Comparison of ENCODE assay signal across 20 cellular contexts in the genomic region with DNA sequence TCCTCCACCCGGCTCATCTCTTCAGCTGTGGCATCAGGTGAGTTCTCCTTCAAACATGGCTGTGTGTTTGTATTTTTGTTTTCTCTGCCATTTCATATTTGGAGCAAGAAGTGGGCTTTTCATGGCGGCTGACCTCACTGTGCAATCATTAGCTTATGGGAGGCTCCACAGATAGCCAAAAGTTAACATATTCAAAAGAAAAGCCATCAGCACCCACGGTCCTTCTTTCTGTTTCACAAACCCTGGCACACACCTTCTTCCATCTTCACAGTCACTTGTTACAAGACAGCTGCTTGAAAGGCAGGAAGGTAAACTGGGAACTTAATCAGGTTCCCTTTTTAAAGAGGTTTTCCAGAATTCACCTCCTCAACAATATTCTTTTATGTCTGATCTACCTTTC.
DNase-seq lines count a peak whose midpoint lies in the region; ATAC-seq lines count a peak whose summit lies in the region.
"Had no signal": no experiment of that assay in that cellular context is flagged by ENCODE, and none has a peak within 500 bp of the region (broad histone marks: within the 10 kb centered on the region; RNA-seq: fewer than 3 reads in every experiment).

No MANE protein-coding gene starts in this region.

- no peaks in the 10 kb centered on the region for H3K36me3 ChIP-seq in mesendoderm (ENCODE audit: control insufficient read depth, insufficient read depth, low read length)

- H3K9me3 Mint-ChIP-seq in stimulated activated effector memory CD8-positive, alpha-beta T cell treated with anti-CD3 and anti-CD28 coated beads, Interleukin-12 subunit alpha, Interleukin-12 subunit beta, amount 100 ng/mL, for 72 hours, result no peaks in the 10 kb centered on the region
- H3K9me3 Mint-ChIP-seq: CD14-positive monocyte had no signal

- no peak overlapping the region for H2BK15ac ChIP-seq in mesendoderm (replicated peaks; ENCODE audit: low read depth)

- H2AK5ac ChIP-seq in mesendoderm (ENCODE audit: low read length), result no peak overlapping the region

- peak; percentile 35 for DNase-seq in activated CD8-positive, alpha-beta memory T cell treated with anti-CD3 and anti-CD28 coated beads for 24 hours
- DNase-seq in activated CD8-positive, alpha-beta memory T cell treated with anti-CD3 and anti-CD28 coated beads, Interleukin-2, amount 50 U/mL, for 48 hours, result no peak
- no peak for DNase-seq in stimulated activated effector memory CD8-positive, alpha-beta T cell treated with anti-CD3 and anti-CD28 coated beads, Interleukin-12 subunit alpha, Interleukin-12 subunit beta, amount 100 ng/mL, for 72 hours (ENCODE audit: low spot score in 2 of 2)
- DNase-seq in mesendoderm, result no peak
- DNase-seq in GM19240 (ENCODE audit: insufficient read length, low spot score), result no peak
- no peak for DNase-seq in C1 segment of cervical spinal cord (lab: John Stamatoyannopoulos, UW)
- DNase-seq: EL, GF-D8, KG1, NCI-H1092, NCI-H1436 treated with DMSO at 0.1 percent for 48 hours, NCI-H1930, NCI-H2227 treated with DMSO at 0.1 percent for 48 hours, NCI-H510A, SIG-M5 had no signal

- no peak overlapping the region for H2BK120ac ChIP-seq in mesendoderm (ENCODE audit: low read depth, low read length)

- H3K4me2 ChIP-seq in mesendoderm (ENCODE audit: low read length), result no peak overlapping the region
- H3K4me2 ChIP-seq: SK-N-SH had no signal

- H3K56ac ChIP-seq in mesendoderm (ENCODE audit: low read length), result no peak overlapping the region

- no peak overlapping the region for H4K5ac ChIP-seq in mesendoderm (ENCODE audit: low read length)

- H3K79me1 ChIP-seq in mesendoderm (ENCODE audit: low read length), result no peaks in the 10 kb centered on the region

- H3K27ac ChIP-seq in mesendoderm (ENCODE audit: low read depth, low read length), result no peak overlapping the region
- H3K27ac ChIP-seq: RWPE1 had no signal

- H3K4me3 ChIP-seq in mesendoderm (ENCODE audit: low read length), result no peak overlapping the region

- H3K23ac ChIP-seq in mesendoderm (ENCODE audit: low read length), result no peak overlapping the region

- no peaks in the 10 kb centered on the region for H3K36me3 Mint-ChIP-seq in stimulated activated effector memory CD8-positive, alpha-beta T cell treated with anti-CD3 and anti-CD28 coated beads, Interleukin-12 subunit alpha, Interleukin-12 subunit beta, amount 100 ng/mL, for 72 hours
- H3K36me3 Mint-ChIP-seq: CD14-positive monocyte had no signal

- H3K18ac ChIP-seq in mesendoderm (ENCODE audit: low read length), result no peak overlapping the region

- peak overlapping the region; percentile 8 for H3K27ac Mint-ChIP-seq in stimulated activated effector memory CD8-positive, alpha-beta T cell treated with anti-CD3 and anti-CD28 coated beads, Interleukin-12 subunit alpha, Interleukin-12 subunit beta, amount 100 ng/mL, for 72 hours
- H3K27ac Mint-ChIP-seq: CD14-positive monocyte had no signal

- peaks cover 42% of the 10 kb centered on the region for H3K4me1 Mint-ChIP-seq in stimulated activated effector memory CD8-positive, alpha-beta T cell treated with anti-CD3 and anti-CD28 coated beads, Interleukin-12 subunit alpha, Interleukin-12 subunit beta, amount 100 ng/mL, for 72 hours
- H3K4me1 Mint-ChIP-seq: CD14-positive monocyte had no signal

- peak; percentile 70 for ATAC-seq in GM19025 (IDR thresholded peaks at IDR 0.05; ENCODE audit: low read depth, unreplicated experiment)
- ATAC-seq in HG02763 (IDR thresholded peaks at IDR 0.05; ENCODE audit: unreplicated experiment), result peak; percentile 46
- no peak for ATAC-seq in stimulated activated effector memory CD8-positive, alpha-beta T cell treated with anti-CD3 and anti-CD28 coated beads, Interleukin-12 subunit alpha, Interleukin-12 subunit beta, amount 100 ng/mL, for 72 hours

- H3K79me2 ChIP-seq in mesendoderm (ENCODE audit: control insufficient read depth, insufficient read depth, low read length), result no peaks in the 10 kb centered on the region

- no peaks in the 10 kb centered on the region for H3K4me1 ChIP-seq in mesendoderm (ENCODE audit: control insufficient read depth, low read depth, low read length)

- no peak overlapping the region for H3K4ac ChIP-seq in mesendoderm (ENCODE audit: low read depth, low read length)

- H4K8ac ChIP-seq in mesendoderm (ENCODE audit: low read depth, low read length), result no peak overlapping the region

- H3K9ac ChIP-seq in mesendoderm (ENCODE audit: low read length), result no peak overlapping the region
- H3K9ac ChIP-seq: SK-N-SH had no signal

- H3K4me3 Mint-ChIP-seq in stimulated activated effector memory CD8-positive, alpha-beta T cell treated with anti-CD3 and anti-CD28 coated beads, Interleukin-12 subunit alpha, Interleukin-12 subunit beta, amount 100 ng/mL, for 72 hours, result no peak overlapping the region
- H3K4me3 Mint-ChIP-seq: CD14-positive monocyte had no signal

- no peaks in the 10 kb centered on the region for H3K27me3 ChIP-seq in mesendoderm (ENCODE audit: insufficient read depth, low read length, poor library complexity)

- WGBS in mesendoderm (ENCODE audit: extremely low coverage, insufficient coverage, low lambda C conversion rate), result no CpG with 5 or more reads among the region's 3 CpGs

- H2BK5ac ChIP-seq in mesendoderm (ENCODE audit: low read length), result no peak overlapping the region
